In genomic region chr17:78652024-78652423, GRCh38 we compare ENCODE assay signal across 20 cellular contexts.
DNase-seq lines count a peak whose midpoint lies in the region; ATAC-seq and TF ChIP-seq lines count a peak whose summit lies in the region.
"Had no signal": no experiment of that assay in that cellular context is flagged by ENCODE, and none has a peak within 500 bp of the region (broad histone marks: within the 10 kb centered on the region; RNA-seq: fewer than 3 reads in every experiment).

No MANE protein-coding gene starts in this region.

- no peaks in the 10 kb centered on the region for H4K20me1 ChIP-seq in SK-N-SH (ENCODE audit: insufficient read depth)
- H4K20me1 ChIP-seq: BLaER1 had no signal

- no peak for DNase-seq in SK-N-SH
- no peak for DNase-seq in CD14-positive monocyte (ENCODE audit: low spot score)
- no peak for DNase-seq in osteocyte (ENCODE audit: extremely low spot score, unreplicated experiment)
- DNase-seq: CD4-positive, alpha-beta T cell; CD8-positive, alpha-beta memory T cell; DMS 273 treated with DMSO at 0.1 percent for 48 hours; DMS79; EL; GDM1; GM23248; H7 had no signal

- 93% methylated on average over 1 of the region's 1 CpG for WGBS in SK-N-SH (ENCODE audit: low lambda C conversion rate)

- peaks cover 8% of the 10 kb centered on the region for H3F3A ChIP-seq in SK-N-SH (replicated peaks; ENCODE audit: insufficient read depth)

- H3K27ac Mint-ChIP-seq in CD14-positive monocyte = peak overlapping the region in 4 of 7 donors; percentile 9 to 97 (median 66)
- H3K27ac Mint-ChIP-seq in osteocyte (ENCODE audit: unreplicated experiment) = peak overlapping the region; percentile 77
- H3K27ac Mint-ChIP-seq: B cell; CD4-positive, alpha-beta T cell; CD8-positive, alpha-beta memory T cell had no signal

- H3K4me3 ChIP-seq in SK-N-SH (ENCODE audit: low read depth in 2 of 2, low read length in 1 of 2) = no peak overlapping the region
- H3K4me3 ChIP-seq in skeletal muscle satellite cell (ENCODE audit: low read length) = no peak overlapping the region
- H3K4me3 ChIP-seq: BLaER1, GM12878, GM23248 had no signal

- H3K27ac ChIP-seq in SK-N-SH (ENCODE audit: low read depth in 2 of 2, low read length in 1 of 2) = peak overlapping the region in 1 of 2 experiments; percentile 26; a peak in 2 of 4 replicates
- H3K27ac ChIP-seq: 22Rv1, BLaER1, C4-2B, GM23248 had no signal

- H3K9me3 Mint-ChIP-seq in CD14-positive monocyte = peaks cover 13 to 26% (median 22%) of the 10 kb centered on the region in 7 donors
- H3K9me3 Mint-ChIP-seq in osteocyte (ENCODE audit: unreplicated experiment) = no peaks in the 10 kb centered on the region
- H3K9me3 Mint-ChIP-seq: CD4-positive, alpha-beta T cell had no signal

- no peak for TF ChIP-seq CTCF in SK-N-SH (IDR thresholded peaks at IDR 0.05)
- TF ChIP-seq CTCF in CD14-positive monocyte (IDR thresholded peaks at IDR 0.05) = no peak
- TF ChIP-seq CTCF in osteocyte (IDR thresholded peaks at IDR 0.05) = no peak

- POLR2A ChIA-PET in SK-N-SH (lab: Yijun Ruan, JAX) = no interaction called here

- H3K4me1 ChIP-seq in SK-N-SH (ENCODE audit: control insufficient read depth in 1 of 2, insufficient read depth in 2 of 2, low read depth in 1 of 2, low read length in 1 of 2) (no peaks in the 10 kb centered on the region; a peak in 1 of 4 replicates), skeletal muscle satellite cell (ENCODE audit: control insufficient read depth, insufficient read depth, low read length) (peaks cover 29% of the 10 kb centered on the region)
- H3K4me1 ChIP-seq: BLaER1 had no signal

- peaks cover 0 to 2% (median 0%) of the 10 kb centered on the region in 3 donors for H3K27me3 Mint-ChIP-seq in CD14-positive monocyte (ENCODE audit: low read depth in 3 of 3)
- no peaks in the 10 kb centered on the region for H3K27me3 Mint-ChIP-seq in osteocyte (ENCODE audit: unreplicated experiment)
- H3K27me3 Mint-ChIP-seq: B cell; CD4-positive, alpha-beta T cell had no signal

- TF ChIP-seq EP300 in SK-N-SH (IDR thresholded peaks at IDR 0.05; ENCODE audit: borderline replicate concordance in 1 of 2, low read depth in 1 of 2, low read length in 1 of 2) = no peak

- intact Hi-C loops in CD14-positive monocyte (cut with micrococcal nuclease) = no loop called here

- ATAC-seq in SK-N-SH treated with all-trans-retinoic acid at 6 μM for 48 hours (peak; percentile 13; the same call in 2 of the 3 replicates), HG02852 (IDR thresholded peaks at IDR 0.05; ENCODE audit: unreplicated experiment) (no peak)
- no peak for ATAC-seq in activated CD4-positive, CD25-positive, alpha-beta regulatory T cell treated with anti-CD3 and anti-CD28 coated beads, Interleukin-2, amount 50 U/mL, for 24 hours
- ATAC-seq: GM12878 had no signal

- H3K36me3 ChIP-seq in SK-N-SH (replicated peaks in 1 of 2; ENCODE audit: control insufficient read depth in 1 of 2, insufficient read depth in 2 of 2, low read length in 1 of 2) = no peaks in the 10 kb centered on the region
- no peaks in the 10 kb centered on the region for H3K36me3 ChIP-seq in skeletal muscle satellite cell (ENCODE audit: insufficient read depth, low read length)
- H3K36me3 ChIP-seq: BLaER1 had no signal

- no peak for TF ChIP-seq RAD21 in SK-N-SH (IDR thresholded peaks at IDR 0.05; ENCODE audit: low read length)

- no peak overlapping the region for H3K4me2 ChIP-seq in SK-N-SH
- H3K4me2 ChIP-seq in skeletal muscle satellite cell (ENCODE audit: low read length) = peak overlapping the region; percentile 7
- H3K4me2 ChIP-seq: BLaER1 had no signal

- H3K4me1 Mint-ChIP-seq in CD14-positive monocyte (peaks cover 9% of the 10 kb centered on the region), osteocyte (ENCODE audit: unreplicated experiment) (peaks cover 45% of the 10 kb centered on the region)
- H3K4me1 Mint-ChIP-seq: CD8-positive, alpha-beta memory T cell had no signal

- CTCF ChIA-PET in SK-N-SH (lab: Yijun Ruan, JAX) = interaction anchor here (1.8 kb wide), 1 partner anchor 13 kb away, joined by 3 read pairs; no protein-coding TSS in a partner anchor

- H3K9ac ChIP-seq in SK-N-SH (no peak overlapping the region), skeletal muscle satellite cell (ENCODE audit: low read depth, low read length) (no peak overlapping the region)
- H3K9ac ChIP-seq: BLaER1, GM23248 had no signal

- no peak overlapping the region for H3K4me3 Mint-ChIP-seq in CD14-positive monocyte
- H3K4me3 Mint-ChIP-seq in osteocyte (ENCODE audit: unreplicated experiment) = no peak overlapping the region
- H3K4me3 Mint-ChIP-seq: B cell; CD4-positive, alpha-beta T cell; CD8-positive, alpha-beta memory T cell had no signal

- H3K9me2 ChIP-seq in SK-N-SH = no peaks in the 10 kb centered on the region

- H3K27me3 ChIP-seq in SK-N-SH (ENCODE audit: insufficient read depth) = no peaks in the 10 kb centered on the region
- H3K27me3 ChIP-seq in skeletal muscle satellite cell (ENCODE audit: control insufficient read depth, insufficient read depth, low read length) = peaks cover 8% of the 10 kb centered on the region
- H3K27me3 ChIP-seq: BLaER1 had no signal

- H3K36me3 Mint-ChIP-seq in CD14-positive monocyte = peaks cover 10 to 11% of the 10 kb centered on the region in 2 donors
- H3K36me3 Mint-ChIP-seq in osteocyte (ENCODE audit: unreplicated experiment) = no peaks in the 10 kb centered on the region

- no peaks in the 10 kb centered on the region for H3K79me2 ChIP-seq in SK-N-SH (ENCODE audit: insufficient read depth)

- H3K9me3 ChIP-seq in SK-N-SH = no peaks in the 10 kb centered on the region
- H3K9me3 ChIP-seq in skeletal muscle satellite cell (replicated peaks; ENCODE audit: low read length) = no peaks in the 10 kb centered on the region

- no peak overlapping the region for H2AFZ ChIP-seq in SK-N-SH (ENCODE audit: low read depth)
- H2AFZ ChIP-seq: GM23248 had no signal

TF ChIP-seq in SK-N-SH treated with all-trans-retinoic acid at 6 μM for 48 hours, 23 proteins besides CTCF, POLR2A, EP300 and RAD21:
- TF ChIP-seq BACH2 (CRISPR knock-in tag; IDR thresholded peaks at IDR 0.05; ENCODE audit: borderline replicate concordance) = no peak
- TF ChIP-seq RARB (CRISPR knock-in tag; IDR thresholded peaks at IDR 0.05) = no peak
- no peak for TF ChIP-seq ARNTL (CRISPR knock-in tag; IDR thresholded peaks at IDR 0.05; ENCODE audit: borderline replicate concordance, low read depth)
TF ChIP-seq in SK-N-SH treated with all-trans-retinoic acid at 6 μM for 48 hours: peak in this region for 0.

TF ChIP-seq in SK-N-SH, 30 proteins besides CTCF, POLR2A, EP300 and RAD21:
- TF ChIP-seq POLR2AphosphoS5 (IDR thresholded peaks at IDR 0.05; ENCODE audit: low read depth, low read length) (no peak), USF1 (IDR thresholded peaks at IDR 0.05; ENCODE audit: borderline replicate concordance, low read depth) (no peak), NRF1 (IDR thresholded peaks at IDR 0.05; ENCODE audit: low read depth, low read length) (no peak), USF2 (IDR thresholded peaks at IDR 0.05; ENCODE audit: borderline replicate concordance, low read depth, low read length) (no peak)
